In genomic region chr12:19951664-19952063, GRCh38 we compare ENCODE assay signal across 17 cellular contexts.
DNase-seq lines count a peak whose midpoint lies in the region; ATAC-seq and TF ChIP-seq lines count a peak whose summit lies in the region.
"Had no signal": no experiment of that assay in that cellular context is flagged by ENCODE, and none has a peak within 500 bp of the region (broad histone marks: within the 10 kb centered on the region; RNA-seq: fewer than 3 reads in every experiment).

No MANE protein-coding gene starts in this region.

- DNase-seq in heart left ventricle (no peak), left ventricle myocardium superior (no peak), GM23338 (ENCODE audit: low spot score) (no peak), osteoblast (ENCODE audit: insufficient read length, low spot score, missing footprints) (no peak), psoas muscle (no peak), NOMO-1 (lab: John Stamatoyannopoulos, UW; ENCODE audit: unreplicated experiment in 2 of 2) (no peak)
- DNase-seq: 8988T; C1 segment of cervical spinal cord; Calu3; CD4-positive, alpha-beta memory T cell; COR-L47; DMS53; DMS79 treated with DMSO at 0.1 percent for 48 hours; GF-D8; GOT3; HFFc6 had no signal

- H3K36me3 ChIP-seq in heart left ventricle = no peaks in the 10 kb centered on the region
- no peaks in the 10 kb centered on the region for H3K36me3 ChIP-seq in GM23338 (ENCODE audit: insufficient read depth)
- no peaks in the 10 kb centered on the region for H3K36me3 ChIP-seq in osteoblast (ENCODE audit: insufficient read depth, low read length)
- no peaks in the 10 kb centered on the region for H3K36me3 ChIP-seq in psoas muscle (ENCODE audit: insufficient read depth in 1 of 2, low read depth in 1 of 2)
- H3K36me3 ChIP-seq: HAP-1 had no signal

- H3K27ac Mint-ChIP-seq in GM23338 = no peak overlapping the region
- H3K27ac Mint-ChIP-seq: CD4-positive, alpha-beta memory T cell; HFFc6 had no signal

- no peak for ATAC-seq in heart left ventricle
- no peak for ATAC-seq in left ventricle myocardium superior
- ATAC-seq in GM23338 = no peak
- no peak for ATAC-seq in psoas muscle

- no peak overlapping the region for H3K4me3 ChIP-seq in heart left ventricle
- no peak overlapping the region for H3K4me3 ChIP-seq in GM23338
- H3K4me3 ChIP-seq in osteoblast (ENCODE audit: insufficient read depth, low read length) = no peak overlapping the region
- H3K4me3 ChIP-seq in psoas muscle = no peak overlapping the region
- H3K4me3 ChIP-seq: HAP-1 had no signal

- TF ChIP-seq CTCF in heart left ventricle (IDR thresholded peaks at IDR 0.05) (no peak), GM23338 (conservative IDR thresholded peaks at IDR 0.05; ENCODE audit: low read depth in 2 of 2) (no peak), osteoblast (IDR thresholded peaks at IDR 0.05; ENCODE audit: extremely low read depth, low read depth, low read length) (no peak), psoas muscle (IDR thresholded peaks at IDR 0.05) (no peak)

- 35 to 46% (median 39%) methylated on average over 4 of the region's 4 CpGs for WGBS in heart left ventricle, 4 donors
- 79 to 83% (median 81%) methylated on average over 4 of the region's 4 CpGs for WGBS in psoas muscle, 3 donors

- H3K9me2 ChIP-seq in GM23338 (ENCODE audit: insufficient read depth) = no peaks in the 10 kb centered on the region

- no peak for TF ChIP-seq POLR2A in heart left ventricle (IDR thresholded peaks at IDR 0.05)

- H3K9me3 ChIP-seq in heart left ventricle (no peaks in the 10 kb centered on the region), osteoblast (ENCODE audit: low read depth, low read length) (no peaks in the 10 kb centered on the region), psoas muscle (no peaks in the 10 kb centered on the region)
- H3K9me3 ChIP-seq: HAP-1 had no signal

- no peak overlapping the region for H3K4me3 Mint-ChIP-seq in GM23338
- H3K4me3 Mint-ChIP-seq: CD4-positive, alpha-beta memory T cell; HFFc6 had no signal

- H4K20me1 ChIP-seq in GM23338 (replicated peaks; ENCODE audit: insufficient read depth) = no peaks in the 10 kb centered on the region
- no peaks in the 10 kb centered on the region for H4K20me1 ChIP-seq in osteoblast (ENCODE audit: insufficient read depth, low read length)

- no peaks in the 10 kb centered on the region for H3K27me3 ChIP-seq in heart left ventricle
- no peaks in the 10 kb centered on the region for H3K27me3 ChIP-seq in GM23338 (ENCODE audit: insufficient read depth)
- H3K27me3 ChIP-seq in osteoblast (ENCODE audit: insufficient read depth, low read length) = no peaks in the 10 kb centered on the region
- H3K27me3 ChIP-seq in psoas muscle (ENCODE audit: insufficient read depth in 3 of 3, low read length in 2 of 3) = no peaks in the 10 kb centered on the region

- no peak overlapping the region for H3K4me2 ChIP-seq in GM23338
- no peak overlapping the region for H3K4me2 ChIP-seq in osteoblast (ENCODE audit: insufficient read depth, low read length)

- H3K9me3 Mint-ChIP-seq in GM23338 = no peaks in the 10 kb centered on the region

- no peaks in the 10 kb centered on the region for H3F3A ChIP-seq in GM23338 (replicated peaks; ENCODE audit: low read depth)

- intact Hi-C loops in heart left ventricle (cut with DNase I) (loop anchor here in 1 of 10 donors (5.0 kb wide), 1 partner anchor 104 kb away; no protein-coding TSS in a partner anchor), left ventricle myocardium superior (cut with micrococcal nuclease) (no loop called here), psoas muscle (cut with DNase I) (no loop called here)

- no peaks in the 10 kb centered on the region for H3K4me1 Mint-ChIP-seq in GM23338
- H3K4me1 Mint-ChIP-seq: CD4-positive, alpha-beta memory T cell had no signal

- H2AFZ ChIP-seq in GM23338 = peak overlapping the region; percentile 29; the same call in 1 of the 2 replicates
- peak overlapping the region; percentile 10 for H2AFZ ChIP-seq in osteoblast (ENCODE audit: low read length)

- H3K79me2 ChIP-seq in GM23338 (replicated peaks; ENCODE audit: insufficient read depth) (no peaks in the 10 kb centered on the region), osteoblast (ENCODE audit: insufficient read depth, low read length) (no peaks in the 10 kb centered on the region)

- peaks cover 0 to 17% (median 0%) of the 10 kb centered on the region in 12 donors for H3K4me1 ChIP-seq in heart left ventricle
- no peaks in the 10 kb centered on the region for H3K4me1 ChIP-seq in GM23338 (ENCODE audit: insufficient read depth)
- H3K4me1 ChIP-seq in osteoblast (ENCODE audit: insufficient read depth, low read length) = peaks cover 7% of the 10 kb centered on the region
- H3K4me1 ChIP-seq in psoas muscle = no peaks in the 10 kb centered on the region
- H3K4me1 ChIP-seq: HAP-1 had no signal

- H3K27ac ChIP-seq in heart left ventricle (peak overlapping the region in 7 of 12 donors; percentile 3 to 82 (median 26)), GM23338 (ENCODE audit: low read depth) (no peak overlapping the region), osteoblast (ENCODE audit: low read depth, low read length) (no peak overlapping the region), psoas muscle (no peak overlapping the region)

- no peaks in the 10 kb centered on the region for H3K27me3 Mint-ChIP-seq in GM23338 (ENCODE audit: insufficient read depth, low read depth, poor library complexity)
- H3K27me3 Mint-ChIP-seq: CD4-positive, alpha-beta memory T cell had no signal

- H3K36me3 Mint-ChIP-seq in GM23338 (ENCODE audit: low read depth) = no peaks in the 10 kb centered on the region
- H3K36me3 Mint-ChIP-seq: CD4-positive, alpha-beta memory T cell had no signal

TF ChIP-seq in GM23338, 12 proteins besides CTCF, POLR2A, EP300 and RAD21 (continues in another document):
- no peak for TF ChIP-seq REST (IDR thresholded peaks at IDR 0.05; ENCODE audit: unreplicated experiment)
- TF ChIP-seq POLR2AphosphoS5 (IDR thresholded peaks at IDR 0.05; ENCODE audit: low read depth) = no peak
- TF ChIP-seq JUNB (IDR thresholded peaks at IDR 0.05; ENCODE audit: unreplicated experiment) = no peak
- TF ChIP-seq NANOG (IDR thresholded peaks at IDR 0.05; ENCODE audit: borderline replicate concordance) = no peak
- no peak for TF ChIP-seq ETS1 (IDR thresholded peaks at IDR 0.05)
- TF ChIP-seq EZH2 (IDR thresholded peaks at IDR 0.05; ENCODE audit: low read depth, unreplicated experiment) = no peak
- no peak for TF ChIP-seq ZNF331 (CRISPR knock-in tag; IDR thresholded peaks at IDR 0.05; ENCODE audit: low read depth)

Comparison
In these comparisons a context has a peak if more than half of its experiments do, and no peak if none do; other contexts are left out.
1. H3K27ac ChIP-seq: peak in heart left ventricle (7 of 12); none in GM23338 (single experiment), osteoblast (single experiment) and psoas muscle (single experiment).